In genomic region chr2:166104084-166104483, GRCh38 we compare ENCODE assay signal across 26 cellular contexts. TPM values are rescaled to one million over a fixed set of nuclear protein-coding genes. Genes with fewer than 3 reads are reported as not detected.
DNase-seq lines count a peak whose midpoint lies in the region; TF ChIP-seq lines count a peak whose summit lies in the region.
"Had no signal": no experiment of that assay in that cellular context is flagged by ENCODE, and none has a peak within 500 bp of the region (broad histone marks: within the 10 kb centered on the region; RNA-seq: fewer than 3 reads in every experiment).

No MANE protein-coding gene starts in this region.

- H4K20me1 ChIP-seq in Loucy (ENCODE audit: insufficient read depth, low read length, poor library complexity, severe bottlenecking): no peaks in the 10 kb centered on the region
- H4K20me1 ChIP-seq: BLaER1 treated with 17β-estradiol and CSF1 and Interleukin-3, amounts not matched to agents 10 nM and 100 nM had no signal

- TF ChIP-seq CTCF in Loucy (conservative IDR thresholded peaks at IDR 0.05; ENCODE audit: low read length) (no peak), neural crest cell (conservative IDR thresholded peaks at IDR 0.05) (no peak), brain microvascular endothelial cell (IDR thresholded peaks at IDR 0.05; ENCODE audit: low read depth, low read length, missing control alignments) (no peak)

- H3K4me3 ChIP-seq in ACC112 (ENCODE audit: low read depth, low read length) (no peak overlapping the region), Loucy (ENCODE audit: low read length, poor library complexity, severe bottlenecking) (no peak overlapping the region), brain microvascular endothelial cell (ENCODE audit: low read depth, low read length) (no peak overlapping the region)
- H3K4me3 ChIP-seq: BLaER1 treated with 17β-estradiol and CSF1 and Interleukin-3, amounts not matched to agents 10 nM and 100 nM; GM12878 had no signal

- no peaks in the 10 kb centered on the region for H3K36me3 ChIP-seq in ACC112 (ENCODE audit: insufficient read depth, low read length)
- H3K36me3 ChIP-seq in Loucy (ENCODE audit: insufficient read depth, low read length): no peaks in the 10 kb centered on the region
- H3K36me3 ChIP-seq in brain microvascular endothelial cell (replicated peaks): no peaks in the 10 kb centered on the region
- H3K36me3 ChIP-seq: BLaER1 treated with 17β-estradiol and CSF1 and Interleukin-3, amounts not matched to agents 10 nM and 100 nM had no signal

- no peak overlapping the region for H3K27ac ChIP-seq in ACC112 (ENCODE audit: low read depth, low read length)
- H3K27ac ChIP-seq in brain microvascular endothelial cell: no peak overlapping the region
- H3K27ac ChIP-seq: BLaER1 treated with 17β-estradiol and CSF1 and Interleukin-3, amounts not matched to agents 10 nM and 100 nM; C4-2B had no signal

- H3K9me3 ChIP-seq in Loucy (ENCODE audit: insufficient read depth, low read depth, low read length): no peaks in the 10 kb centered on the region

- in situ Hi-C loops in brain microvascular endothelial cell (cut with HindIII; ENCODE audit: low pct_ligation_motif_present, low sequenced_read_pairs): no loop called here

- no peak overlapping the region for H3K4me3 Mint-ChIP-seq in neural crest cell
- H3K4me3 Mint-ChIP-seq: B cell; CD4-positive, alpha-beta T cell; CD8-positive, alpha-beta T cell had no signal

- H3K9me2 ChIP-seq in Loucy (replicated peaks; ENCODE audit: low read depth, low read length): no peaks in the 10 kb centered on the region

- H3K79me2 ChIP-seq in ACC112 (ENCODE audit: control insufficient read depth, insufficient read depth, low read length, unreplicated experiment) (no peaks in the 10 kb centered on the region), Loucy (ENCODE audit: insufficient read depth, low read length) (no peaks in the 10 kb centered on the region)

- DNase-seq in COLO829 (ENCODE audit: low spot score) (peak; percentile 54), neural crest cell (ENCODE audit: low read depth, low spot score) (no peak), foreskin melanocyte (no peak), NCI-H1105 treated with DMSO at 0.1 percent for 48 hours (lab: John Stamatoyannopoulos, UW) (no peak), HuH-7 (ENCODE audit: low spot score) (no peak), brain microvascular endothelial cell (no peak)
- DNase-seq: 8988T; AML-193; CD4-positive, alpha-beta T cell; CD8-positive, alpha-beta T cell; COR-L47; DMS 273 treated with DMSO at 0.1 percent for 48 hours; DMS153; DMS53; DMS79; DND-41; EL; GDM1 had no signal

- H3K27ac Mint-ChIP-seq in neural crest cell (ENCODE audit: unreplicated experiment): peak overlapping the region; percentile 14
- H3K27ac Mint-ChIP-seq: B cell; CD4-positive, alpha-beta T cell; CD8-positive, alpha-beta T cell had no signal

- peak overlapping the region; percentile 43 for H2AFZ ChIP-seq in ACC112 (ENCODE audit: low read length, unreplicated experiment)
- H2AFZ ChIP-seq in Loucy (ENCODE audit: low read length): 0 out of 2 replicates have a peak overlapping the region, but pooled peaks have one; percentile 75

- H3K9me3 Mint-ChIP-seq in neural crest cell: peaks cover 7% of the 10 kb centered on the region
- H3K9me3 Mint-ChIP-seq: CD4-positive, alpha-beta T cell; CD8-positive, alpha-beta T cell had no signal

- peaks cover 4% of the 10 kb centered on the region for H3K36me3 Mint-ChIP-seq in neural crest cell (ENCODE audit: low read depth)
- H3K36me3 Mint-ChIP-seq: CD8-positive, alpha-beta T cell had no signal

- H3K4me1 ChIP-seq in ACC112 (ENCODE audit: control insufficient read depth, insufficient read depth, low read length, unreplicated experiment) (peaks cover 10% of the 10 kb centered on the region), Loucy (ENCODE audit: insufficient read depth, low read length, poor library complexity, severe bottlenecking) (no peaks in the 10 kb centered on the region)

- no peak overlapping the region for H3K9ac ChIP-seq in Loucy (ENCODE audit: low read depth, low read length, poor library complexity, severe bottlenecking)
- H3K9ac ChIP-seq: BLaER1 treated with 17β-estradiol and CSF1 and Interleukin-3, amounts not matched to agents 10 nM and 100 nM had no signal

- no peaks in the 10 kb centered on the region for H3K27me3 Mint-ChIP-seq in neural crest cell (ENCODE audit: low read depth)
- H3K27me3 Mint-ChIP-seq: B cell; CD4-positive, alpha-beta T cell had no signal

- H3K27me3 ChIP-seq in ACC112 (ENCODE audit: insufficient read depth, low read length) (no peaks in the 10 kb centered on the region), Loucy (ENCODE audit: insufficient read depth, low read length, poor library complexity, severe bottlenecking) (no peaks in the 10 kb centered on the region), brain microvascular endothelial cell (replicated peaks) (no peaks in the 10 kb centered on the region)
- H3K27me3 ChIP-seq: BLaER1 treated with 17β-estradiol and CSF1 and Interleukin-3, amounts not matched to agents 10 nM and 100 nM had no signal

- no peaks in the 10 kb centered on the region for H3F3A ChIP-seq in Loucy (ENCODE audit: low read depth)

- H3K4me2 ChIP-seq in Loucy (ENCODE audit: low read depth, low read length, poor library complexity, severe bottlenecking): no peak overlapping the region

- H3K4me1 Mint-ChIP-seq in neural crest cell: peaks cover 17% of the 10 kb centered on the region
- H3K4me1 Mint-ChIP-seq: B cell had no signal

RNA-seq across cellular contexts. Expression of gene SCN1A, which starts 23.7 kb away (rescaled TPM):
- total RNA-seq in neural crest cell: 7.7 and 8.6 TPM in 2 replicates
- total RNA-seq: B cell; CD4-positive, alpha-beta T cell; CD8-positive, alpha-beta T cell; Daoy; G401; GM12878 had no signal
